ENCODE assay signal across 8 cellular contexts in the genomic region with DNA sequence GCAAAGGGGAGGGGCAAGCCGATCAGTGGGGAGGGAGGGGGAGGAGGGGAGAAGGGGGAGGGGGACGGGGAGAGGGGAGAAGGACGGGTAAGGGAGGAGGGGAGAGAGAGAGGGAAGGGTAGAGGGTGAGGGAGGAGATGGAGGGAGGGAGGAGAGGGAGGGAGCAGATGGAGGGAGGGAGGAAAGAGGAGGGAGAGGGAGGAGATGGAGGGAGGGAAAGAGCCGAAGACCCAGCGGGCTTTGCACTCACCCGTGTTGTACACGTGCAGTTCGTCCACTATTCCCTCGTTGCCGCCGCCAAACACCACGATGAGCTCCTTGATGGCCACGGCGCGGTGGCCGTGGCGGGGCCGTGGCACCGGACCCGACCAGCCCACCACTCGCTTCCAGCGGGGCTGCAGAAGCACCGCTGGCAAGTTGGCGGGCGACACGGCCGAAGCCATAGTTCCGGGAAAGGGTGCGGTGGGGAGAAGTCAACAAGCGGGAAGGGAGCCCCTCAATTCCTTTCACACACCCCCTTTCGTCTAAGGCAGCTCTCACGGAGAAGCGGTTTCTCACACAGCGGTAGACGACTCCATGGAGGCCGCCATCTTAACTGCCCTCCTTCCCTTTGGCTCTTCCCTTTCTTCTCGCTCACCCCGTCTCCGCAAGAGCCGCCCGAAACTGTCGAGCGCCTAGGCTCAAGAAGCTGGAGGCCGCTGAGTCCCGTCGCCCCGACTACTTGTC. TPM values are rescaled to one million over a fixed set of nuclear protein-coding genes. Genes with fewer than 3 reads are reported as not detected.
A peak's percentile ranks its signal among the peaks of the same experiment; 100 is the strongest.
DNase-seq lines count a peak whose midpoint lies in the region; TF ChIP-seq lines count a peak whose summit lies in the region.

No MANE protein-coding gene starts in this region.

- H3K36me3 Mint-ChIP-seq in activated CD4-positive, alpha-beta memory T cell treated with anti-CD3 and anti-CD28 coated beads for 36 hours = peaks cover 19% of the 10 kb centered on the region
- H3K36me3 Mint-ChIP-seq in neural progenitor cell = peaks cover 2% of the 10 kb centered on the region

- POLR2A ChIA-PET in activated CD4-positive, alpha-beta memory T cell treated with anti-CD3 and anti-CD28 coated beads for 36 hours (lab: Charles Lee) = interaction anchor here (0.8 to 8.7 kb wide), 7 partner anchors 11 to 398 kb away, joined by 3 to 68 read pairs (median 5); partner anchors contain the start of genes ARHGAP4 and MECP2

- H3F3A ChIP-seq in GM23248 (ENCODE audit: insufficient read depth) (peaks cover 13% of the 10 kb centered on the region; the same call in 1 of the 2 replicates), neural progenitor cell (ENCODE audit: low read depth) (peaks cover 35% of the 10 kb centered on the region)

- peak overlapping the region; percentile 94 for H3K4me2 ChIP-seq in GM23248 (ENCODE audit: unreplicated experiment)
- H3K4me2 ChIP-seq in neural progenitor cell = peak overlapping the region; percentile 79

- H3K9ac ChIP-seq in GM23248 (peak overlapping the region; percentile 100), neural progenitor cell (peak overlapping the region; percentile 98)

- no peaks in the 10 kb centered on the region for H3K9me3 Mint-ChIP-seq in activated CD4-positive, alpha-beta memory T cell treated with anti-CD3 and anti-CD28 coated beads for 36 hours
- no peaks in the 10 kb centered on the region for H3K9me3 Mint-ChIP-seq in neural progenitor cell

- H3K27me3 ChIP-seq in GM23248 (replicated peaks; ENCODE audit: insufficient read depth) = no peaks in the 10 kb centered on the region
- no peaks in the 10 kb centered on the region for H3K27me3 ChIP-seq in neural progenitor cell

- 2 to 16% methylated on average over 11 to 47 of the region's 47 CpGs for WGBS in GM23248 (ENCODE audit: low coverage in 1 of 2, low lambda C conversion rate in 2 of 2, missing lambda C conversion rate in 2 of 2), 2 experiments

- H3K4me3 ChIP-seq in GM23248 = peak overlapping the region; percentile 96
- H3K4me3 ChIP-seq in neural progenitor cell = peak overlapping the region; percentile 80

- H3K27ac Mint-ChIP-seq in activated CD4-positive, alpha-beta memory T cell treated with anti-CD3 and anti-CD28 coated beads for 36 hours = peak overlapping the region; percentile 100
- peak overlapping the region; percentile 100 for H3K27ac Mint-ChIP-seq in neural progenitor cell

- CTCF ChIA-PET in activated CD4-positive, alpha-beta memory T cell treated with anti-CD3 and anti-CD28 coated beads for 36 hours (lab: Charles Lee) = interaction anchor here (0.5 to 1.3 kb wide), 4 partner anchors 11 to 42 kb away, joined by 3 to 4 read pairs (median 4); no protein-coding TSS in a partner anchor

- H2AFZ ChIP-seq in GM23248 (no peak overlapping the region), neural progenitor cell (replicated peaks) (no peak overlapping the region)

- intact Hi-C loops in activated CD4-positive, alpha-beta memory T cell treated with anti-CD3 and anti-CD28 coated beads for 36 hours (cut with micrococcal nuclease) = loop anchor here (1.0 to 10.0 kb wide), 3 partner anchors 124 to 404 kb away; partner anchors contain the start of genes ABCD1, BCAP31, EMD and FLNA

- H3K9me3 ChIP-seq in GM23248 (ENCODE audit: low read depth) = no peaks in the 10 kb centered on the region
- H3K9me3 ChIP-seq in neural progenitor cell (ENCODE audit: low read depth) = no peaks in the 10 kb centered on the region

- H3K4me1 ChIP-seq in GM23248 (ENCODE audit: insufficient read depth) (peaks cover 32% of the 10 kb centered on the region), neural progenitor cell (peaks cover 21% of the 10 kb centered on the region)

- DNase-seq in DMS153 (lab: John Stamatoyannopoulos, UW) (peak; percentile 37), GM23248 (peak; percentile 69), NCI-H146 treated with DMSO at 0.1 percent for 48 hours (lab: John Stamatoyannopoulos, UW; ENCODE audit: unreplicated experiment) (peak; percentile 20), fibroblast of the conjunctiva (ENCODE audit: low read depth) (peak; percentile 77), neural progenitor cell (ENCODE audit: low spot score) (peak; percentile 73), NCI-H1930 (lab: John Stamatoyannopoulos, UW) (no peak), HuH-7.5 (ENCODE audit: low spot score) (no peak)
- peak; percentile 50 for DNase-seq in activated CD4-positive, alpha-beta memory T cell treated with anti-CD3 and anti-CD28 coated beads for 36 hours

- H3K27ac ChIP-seq in GM23248 (peak overlapping the region; percentile 100), neural progenitor cell (peak overlapping the region; percentile 100)

- peaks cover 65% of the 10 kb centered on the region for H3K79me2 ChIP-seq in GM23248 (ENCODE audit: insufficient read depth)
- peaks cover 52% of the 10 kb centered on the region for H3K79me2 ChIP-seq in neural progenitor cell (ENCODE audit: low read depth)

- H3K4me3 Mint-ChIP-seq in activated CD4-positive, alpha-beta memory T cell treated with anti-CD3 and anti-CD28 coated beads for 36 hours = peak overlapping the region; percentile 100
- peak overlapping the region; percentile 100 for H3K4me3 Mint-ChIP-seq in neural progenitor cell

- peaks cover 35% of the 10 kb centered on the region for H3K4me1 Mint-ChIP-seq in activated CD4-positive, alpha-beta memory T cell treated with anti-CD3 and anti-CD28 coated beads for 36 hours (ENCODE audit: low read depth)
- peaks cover 54% of the 10 kb centered on the region for H3K4me1 Mint-ChIP-seq in neural progenitor cell

- in situ Hi-C loops in GM23248 (cut with MboI) = no loop called here

- H4K20me1 ChIP-seq in GM23248 (ENCODE audit: insufficient read depth) = no peaks in the 10 kb centered on the region
- peaks cover 45% of the 10 kb centered on the region for H4K20me1 ChIP-seq in neural progenitor cell (ENCODE audit: low read depth)

- H3K27me3 Mint-ChIP-seq in activated CD4-positive, alpha-beta memory T cell treated with anti-CD3 and anti-CD28 coated beads for 36 hours = no peaks in the 10 kb centered on the region
- H3K27me3 Mint-ChIP-seq in neural progenitor cell (ENCODE audit: insufficient read depth, low read depth) = peaks cover 22% of the 10 kb centered on the region

- H3K9me2 ChIP-seq in GM23248 (ENCODE audit: insufficient read depth) = no peaks in the 10 kb centered on the region

- H3K36me3 ChIP-seq in GM23248 (ENCODE audit: low read depth) (no peaks in the 10 kb centered on the region), neural progenitor cell (no peaks in the 10 kb centered on the region)

- TF ChIP-seq CTCF in neural progenitor cell (IDR thresholded peaks at IDR 0.05) = no peak

RNA-seq across cellular contexts. Expression of gene HCFC1, which starts 1.1 kb away (rescaled TPM):
- total RNA-seq in GM23248 (2014; rRNA removed; shearing (Covaris generic)) = 24.0 and 26.4 TPM in 2 replicates
- polyA plus RNA-seq in GM23248 (2016; fragmentation: Nextera tagmentation; extraction: Ambion mirVana) = 12.5 and 12.6 TPM in 2 replicates
- total RNA-seq in activated CD4-positive, alpha-beta memory T cell treated with anti-CD3 and anti-CD28 coated beads for 36 hours = 10 to 100 TPM; 90.4 to 93.0 TPM
- 20.7 and 57.7 TPM in 2 replicates for total RNA-seq in neural progenitor cell (ENCODE audit: low replicate concordance)

RNA-seq across cellular contexts. Expression of gene TMEM187, which starts 2.0 kb away (rescaled TPM):
- total RNA-seq in GM23248 (2014; rRNA removed; shearing (Covaris generic)) = 7.6 and 9.9 TPM in 2 replicates
- 8.5 and 10.0 TPM in 2 replicates for polyA plus RNA-seq in GM23248 (2016; fragmentation: Nextera tagmentation; extraction: Ambion mirVana)
- total RNA-seq in activated CD4-positive, alpha-beta memory T cell treated with anti-CD3 and anti-CD28 coated beads for 36 hours = 1 to 10 TPM; 8.6 to 9.1 TPM
- 2.4 and 6.8 TPM in 2 replicates for total RNA-seq in neural progenitor cell (ENCODE audit: low replicate concordance)

RNA-seq across cellular contexts. Expression of gene RENBP, which starts 26.1 kb away (rescaled TPM):
- total RNA-seq in GM23248 (2014; rRNA removed; shearing (Covaris generic)) = 0.11 TPM in 1 of 2 replicates, not detected in the other
- polyA plus RNA-seq in GM23248 (2016; fragmentation: Nextera tagmentation; extraction: Ambion mirVana) = not detected in 2 replicates
- 1 to 10 TPM; 8.2 to 8.4 TPM for total RNA-seq in activated CD4-positive, alpha-beta memory T cell treated with anti-CD3 and anti-CD28 coated beads for 36 hours
- 5.4 and 9.3 TPM in 2 replicates for total RNA-seq in neural progenitor cell (ENCODE audit: low replicate concordance)

RNA-seq across cellular contexts. Expression of gene NAA10, which starts 35.7 kb away (rescaled TPM):
- 105 and 154 TPM in 2 replicates for total RNA-seq in GM23248 (2014; rRNA removed; shearing (Covaris generic))
- 161 and 166 TPM in 2 replicates for polyA plus RNA-seq in GM23248 (2016; fragmentation: Nextera tagmentation; extraction: Ambion mirVana)
- total RNA-seq in activated CD4-positive, alpha-beta memory T cell treated with anti-CD3 and anti-CD28 coated beads for 36 hours = 100 to 1,000 TPM; 106 to 115 TPM
- total RNA-seq in neural progenitor cell (ENCODE audit: low replicate concordance) = 55.5 and 113 TPM in 2 replicates

RNA-seq across cellular contexts. Expression of gene ARHGAP4, which starts 44.5 kb away (rescaled TPM):
- total RNA-seq in GM23248 (2014; rRNA removed; shearing (Covaris generic)) = 2.8 TPM in 1 of 2 replicates, not detected in the other
- polyA plus RNA-seq in GM23248 (2016; fragmentation: Nextera tagmentation; extraction: Ambion mirVana) = 0.43 and 0.45 TPM in 2 replicates
- 100 to 1,000 TPM; 151 to 160 TPM for total RNA-seq in activated CD4-positive, alpha-beta memory T cell treated with anti-CD3 and anti-CD28 coated beads for 36 hours
- 5.1 and 17.9 TPM in 2 replicates for total RNA-seq in neural progenitor cell (ENCODE audit: low replicate concordance)

Comparison
In these comparisons a context has a peak if more than half of its experiments do, and no peak if none do; other contexts are left out.
1. DNase-seq: peak in DMS153 (single experiment), GM23248 (single experiment), NCI-H146 treated with DMSO at 0.1 percent for 48 hours (single experiment), activated CD4-positive, alpha-beta memory T cell treated with anti-CD3 and anti-CD28 coated beads for 36 hours (single experiment), fibroblast of the conjunctiva (single experiment) and neural progenitor cell (single experiment); none in NCI-H1930 (0 of 2) and HuH-7.5 (single experiment).